In genomic region chr6:106163966-106164877, GRCh38 we compare ENCODE assay signal across 8 cellular contexts.
DNase-seq lines count a peak whose midpoint lies in the region; ATAC-seq and TF ChIP-seq lines count a peak whose summit lies in the region.

No MANE protein-coding gene starts in this region.

- intact Hi-C loops in activated CD4-positive, alpha-beta memory T cell treated with anti-CD3 and anti-CD28 coated beads for 36 hours (cut with micrococcal nuclease), result loop anchor here (1.0 to 5.0 kb wide), 16 partner anchors 15 to 563 kb away; no protein-coding TSS in a partner anchor

- no peak overlapping the region for H3K9ac ChIP-seq in fibroblast of lung (ENCODE audit: insufficient read depth, low read length)

- no peak for TF ChIP-seq CTCF in AG04450 (IDR thresholded peaks at IDR 0.05; ENCODE audit: low read depth, low read length)
- TF ChIP-seq CTCF in fibroblast of lung (conservative IDR thresholded peaks at IDR 0.05 in 1 of 2, IDR thresholded peaks at IDR 0.05 in 1 of 2; ENCODE audit: low read depth in 1 of 2, low read length in 2 of 2), result no peak

- peak overlapping the region; percentile 27 for H3K4me3 ChIP-seq in AG04450 (ENCODE audit: low read depth, low read length)
- H3K4me3 ChIP-seq in fibroblast of lung (replicated peaks in 1 of 4; ENCODE audit: control extremely low read depth in 1 of 4, insufficient read depth in 1 of 4, low read depth in 3 of 4, low read length in 4 of 4), result peak overlapping the region in 1 of 4 experiments; percentile 23
- no peak overlapping the region for H3K4me3 ChIP-seq in skin epidermis

- ATAC-seq in HG03342 (IDR thresholded peaks at IDR 0.05; ENCODE audit: unreplicated experiment), result peak; percentile 50

- H3K9me3 ChIP-seq in AG04450 (ENCODE audit: control insufficient read depth, insufficient read depth, low read length), result no peaks in the 10 kb centered on the region; the same call in 1 of the 2 replicates
- H3K9me3 ChIP-seq in fibroblast of lung (ENCODE audit: control insufficient read depth, insufficient read depth, low read depth, low read length), result no peaks in the 10 kb centered on the region

- H3K27me3 ChIP-seq in AG04450 (ENCODE audit: control insufficient read depth, insufficient read depth, low read length) (no peaks in the 10 kb centered on the region), fibroblast of lung (ENCODE audit: control insufficient read depth, insufficient read depth, low read length) (no peaks in the 10 kb centered on the region)

- TF ChIP-seq POLR2A in GM19099 (IDR thresholded peaks at IDR 0.05; ENCODE audit: extremely low read depth, insufficient read length, low read depth), result peak; percentile 28

- no peaks in the 10 kb centered on the region for H3K9me3 Mint-ChIP-seq in activated CD4-positive, alpha-beta memory T cell treated with anti-CD3 and anti-CD28 coated beads for 36 hours

- peaks cover 66% of the 10 kb centered on the region for H3K4me1 Mint-ChIP-seq in activated CD4-positive, alpha-beta memory T cell treated with anti-CD3 and anti-CD28 coated beads for 36 hours (ENCODE audit: low read depth)

- H3K27ac ChIP-seq in AG04450 (ENCODE audit: low read depth, low read length) (peak overlapping the region; percentile 90), fibroblast of lung (ENCODE audit: insufficient read depth, low read length) (peak overlapping the region; percentile 81), skin epidermis (peak overlapping the region in 20 of 21 experiments; percentile 50 to 94 (median 82))

- H2AFZ ChIP-seq in fibroblast of lung (ENCODE audit: low read length), result peak overlapping the region; percentile 46

- peaks cover 1% of the 10 kb centered on the region for H3K36me3 Mint-ChIP-seq in activated CD4-positive, alpha-beta memory T cell treated with anti-CD3 and anti-CD28 coated beads for 36 hours

- no peaks in the 10 kb centered on the region for H3K79me2 ChIP-seq in fibroblast of lung (ENCODE audit: control insufficient read depth, insufficient read depth, low read length)

- H3K36me3 ChIP-seq in fibroblast of lung (ENCODE audit: control insufficient read depth, insufficient read depth, low read length), result no peaks in the 10 kb centered on the region

- H3K4me3 Mint-ChIP-seq in activated CD4-positive, alpha-beta memory T cell treated with anti-CD3 and anti-CD28 coated beads for 36 hours, result peak overlapping the region; percentile 64

- POLR2A ChIA-PET in AG04450 (lab: Yijun Ruan, JAX), result interaction anchor here (0.8 to 1.5 kb wide), 3 partner anchors 18 to 170 kb away, joined by 3 to 6 read pairs (median 5); no protein-coding TSS in a partner anchor
- POLR2A ChIA-PET in activated CD4-positive, alpha-beta memory T cell treated with anti-CD3 and anti-CD28 coated beads for 36 hours (lab: Charles Lee), result interaction anchor here (0.7 to 6.3 kb wide), 24 partner anchors 11 to 376 kb away, joined by 3 to 72 read pairs (median 6); partner anchors contain the start of gene ATG5

- H3K4me2 ChIP-seq in fibroblast of lung (ENCODE audit: extremely low read depth, insufficient read depth, low read length), result peak overlapping the region; percentile 51

- peak overlapping the region; percentile 91 for H3K27ac Mint-ChIP-seq in activated CD4-positive, alpha-beta memory T cell treated with anti-CD3 and anti-CD28 coated beads for 36 hours

- CTCF ChIA-PET in AG04450 (lab: Charles Lee), result interaction anchor here (0.7 to 2.6 kb wide), 10 partner anchors 12 to 733 kb away, joined by 3 to 14 read pairs (median 3); partner anchors contain the start of gene PRDM1
- CTCF ChIA-PET in activated CD4-positive, alpha-beta memory T cell treated with anti-CD3 and anti-CD28 coated beads for 36 hours (lab: Charles Lee), result interaction anchor here (0.5 to 2.6 kb wide), 16 partner anchors 15 to 185 kb away, joined by 3 to 15 read pairs (median 6); no protein-coding TSS in a partner anchor

- H4K20me1 ChIP-seq in fibroblast of lung (ENCODE audit: control insufficient read depth, extremely low read depth, insufficient read depth, low read length), result no peaks in the 10 kb centered on the region

- H3K27me3 Mint-ChIP-seq in activated CD4-positive, alpha-beta memory T cell treated with anti-CD3 and anti-CD28 coated beads for 36 hours, result no peaks in the 10 kb centered on the region

- DNase-seq in AG04450 (ENCODE audit: low read depth, low spot score) (peak; percentile 51), fibroblast of lung (ENCODE audit: low read depth in 2 of 2) (peak; percentile 84 to 93), NCI-H226 (no peak), kidney tubule cell (ENCODE audit: low spot score) (no peak)
- DNase-seq in activated CD4-positive, alpha-beta memory T cell treated with anti-CD3 and anti-CD28 coated beads for 36 hours, result peak; percentile 90

- peaks cover 5% of the 10 kb centered on the region for H3K4me1 ChIP-seq in fibroblast of lung (ENCODE audit: control insufficient read depth, extremely low read depth, insufficient read depth, low read length)

Comparison
In these comparisons a context has a peak if more than half of its experiments do, and no peak if none do; other contexts are left out.
1. DNase-seq: peak in AG04450 (single experiment), activated CD4-positive, alpha-beta memory T cell treated with anti-CD3 and anti-CD28 coated beads for 36 hours (single experiment) and fibroblast of lung (2 of 2); none in NCI-H226 (single experiment) and kidney tubule cell (single experiment).
2. Peak in every context shown above with its lines, with median percentiles within 50 percentile points of each other: H3K27ac ChIP-seq.